8 cellular contexts compared by ENCODE assay signal in the genomic region with DNA sequence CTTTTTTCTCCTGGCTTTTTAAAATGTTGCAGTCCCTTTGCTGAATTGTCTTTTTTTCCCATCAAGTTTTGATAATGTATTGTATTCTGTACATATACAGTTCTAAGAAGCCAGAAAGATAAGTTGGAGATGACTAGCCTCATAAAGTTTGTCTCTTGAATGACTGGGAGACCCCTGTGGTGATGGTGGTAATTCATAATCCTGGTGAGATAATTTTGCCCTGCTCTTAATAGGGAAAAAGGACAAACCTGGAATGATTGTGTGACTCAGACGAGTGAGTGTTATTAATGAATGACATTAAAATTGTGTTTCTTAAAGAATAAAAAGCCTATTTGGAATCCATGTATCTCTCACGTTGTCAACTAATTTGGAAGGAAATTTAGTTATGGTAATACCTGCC. TPM values are rescaled to one million over a fixed set of nuclear protein-coding genes. Genes with fewer than 3 reads are reported as not detected.
DNase-seq lines count a peak whose midpoint lies in the region; ATAC-seq and TF ChIP-seq lines count a peak whose summit lies in the region.

No MANE protein-coding gene starts in this region.

- peak overlapping the region; percentile 76 for H3K4me2 ChIP-seq in hepatocyte

- H3K4me3 ChIP-seq in WI38 (ENCODE audit: low read depth, low read length) (peak overlapping the region; percentile 97), hepatocyte (peak overlapping the region; percentile 83), stomach (peak overlapping the region; percentile 65 to 86 (median 74))

- WGBS in hepatocyte (ENCODE audit: low lambda C conversion rate, missing lambda C conversion rate), result 81% methylated on average over 2 of the region's 2 CpGs
- WGBS in stomach, 5 donors, result 64 to 76% (median 69%) methylated on average over 2 of the region's 2 CpGs

- intact Hi-C loops in stomach (cut with DNase I; ENCODE audit: low total_unique reads), result no loop called here

- no peaks in the 10 kb centered on the region for H3K27me3 Mint-ChIP-seq in activated T-cell treated with anti-CD3 and anti-CD28 coated beads, Interleukin-2, amount 50 U/mL, for 24 hours

- peak overlapping the region; percentile 97 for H3K4me3 Mint-ChIP-seq in activated T-cell treated with anti-CD3 and anti-CD28 coated beads, Interleukin-2, amount 50 U/mL, for 24 hours

- H3K4me1 Mint-ChIP-seq in activated T-cell treated with anti-CD3 and anti-CD28 coated beads, Interleukin-2, amount 50 U/mL, for 24 hours (ENCODE audit: low read depth), result peaks cover 33% of the 10 kb centered on the region

- TF ChIP-seq EP300 in stomach (IDR thresholded peaks at IDR 0.05), result no peak

- TF ChIP-seq CTCF in WI38 (IDR thresholded peaks at IDR 0.05; ENCODE audit: low read depth, low read length), result no peak
- no peak for TF ChIP-seq CTCF in hepatocyte (IDR thresholded peaks at IDR 0.05; ENCODE audit: poor library complexity)
- no peak for TF ChIP-seq CTCF in stomach (IDR thresholded peaks at IDR 0.05)

- DNase-seq in activated T-cell treated with anti-CD3 and anti-CD28 coated beads, Interleukin-2, amount 50 U/mL, for 24 hours, result no peak
- no peak for DNase-seq in activated T-cell treated with anti-CD3 and anti-CD28 coated beads, Interleukin-2, amount 50 U/mL, for 48 hours
- DNase-seq in hepatocyte (ENCODE audit: low spot score), result no peak
- DNase-seq in stomach, result no peak
- DNase-seq in NK-92 treated with Interleukin-12 subunit alpha and Interleukin-12 subunit beta, amount 100 ng/mL, for 24 hours (lab: John Stamatoyannopoulos, UW), result no peak
- DNase-seq in AML-193 (lab: John Stamatoyannopoulos, UW), result no peak

- no peak overlapping the region for H3K27ac ChIP-seq in hepatocyte
- no peak overlapping the region for H3K27ac ChIP-seq in stomach

- H3K27me3 ChIP-seq in hepatocyte, result no peaks in the 10 kb centered on the region
- no peaks in the 10 kb centered on the region for H3K27me3 ChIP-seq in stomach

- peak overlapping the region; percentile 98 for H3K27ac Mint-ChIP-seq in activated T-cell treated with anti-CD3 and anti-CD28 coated beads, Interleukin-2, amount 50 U/mL, for 24 hours

- no peaks in the 10 kb centered on the region for H3K9me3 ChIP-seq in hepatocyte (ENCODE audit: low read depth)
- H3K9me3 ChIP-seq in stomach, result no peaks in the 10 kb centered on the region

- no peaks in the 10 kb centered on the region for H3K9me2 ChIP-seq in hepatocyte (replicated peaks; ENCODE audit: insufficient read depth)

- no peaks in the 10 kb centered on the region for H4K20me1 ChIP-seq in hepatocyte (ENCODE audit: insufficient read depth, poor library complexity, severe bottlenecking)

- no peak for ATAC-seq in HG03521 (IDR thresholded peaks at IDR 0.05; ENCODE audit: unreplicated experiment)

- H3K4me1 ChIP-seq in hepatocyte (ENCODE audit: insufficient read depth) (peaks cover 7% of the 10 kb centered on the region), stomach (peaks cover 0 to 21% (median 18%) of the 10 kb centered on the region in 4 donors)

- H3K9me3 Mint-ChIP-seq in activated T-cell treated with anti-CD3 and anti-CD28 coated beads, Interleukin-2, amount 50 U/mL, for 24 hours, result no peaks in the 10 kb centered on the region

- H2AFZ ChIP-seq in hepatocyte, result no peak overlapping the region

- peaks cover 34% of the 10 kb centered on the region for H3K79me2 ChIP-seq in hepatocyte

- H3K36me3 ChIP-seq in hepatocyte (replicated peaks; ENCODE audit: insufficient read depth, low read depth) (no peaks in the 10 kb centered on the region), stomach (peaks cover 0 to 7% (median 5%) of the 10 kb centered on the region in 4 donors)

- no peak for TF ChIP-seq POLR2A in stomach (IDR thresholded peaks at IDR 0.05)

- peaks cover 38% of the 10 kb centered on the region for H3K36me3 Mint-ChIP-seq in activated T-cell treated with anti-CD3 and anti-CD28 coated beads, Interleukin-2, amount 50 U/mL, for 24 hours (ENCODE audit: low read depth)

RNA-seq across cellular contexts. Expression of a gene that starts 1.2 kb away (rescaled TPM):
- total RNA-seq in hepatocyte (46.2 and 46.6 TPM in 2 replicates), stomach (100 to 1,000 TPM in 1 of 5 donors, 10 to 100 TPM in 2, 1 to 10 TPM in 1, under 1 TPM in 1; 0.87 to 149 (median 30.1) TPM)
- polyA plus RNA-seq in hepatocyte (46.4 and 61.9 TPM in 2 replicates), stomach (10 to 100 TPM; 30.7 to 44.5 (median 32.3) TPM)

RNA-seq across cellular contexts. Expression of a gene that starts 58.7 kb away (rescaled TPM):
- 15.2 and 15.5 TPM in 2 replicates for total RNA-seq in hepatocyte
- polyA plus RNA-seq in hepatocyte, result 22.5 and 23.7 TPM in 2 replicates
- total RNA-seq in stomach, result 10 to 100 TPM; 18.8 to 42.4 (median 23.9) TPM
- 10 to 100 TPM; 11.8 to 17.6 (median 12.8) TPM for polyA plus RNA-seq in stomach
